8 cellular contexts compared by ENCODE assay signal in genomic region chr20:37202267-37202943, GRCh38. TPM values are rescaled to one million over a fixed set of nuclear protein-coding genes. Genes with fewer than 3 reads are reported as not detected.
DNase-seq lines count a peak whose midpoint lies in the region; ATAC-seq and TF ChIP-seq lines count a peak whose summit lies in the region.

No MANE protein-coding gene starts in this region.

- CTCF ChIA-PET in mammary epithelial cell (lab: Charles Lee; ENCODE audit: low non-redundant PET) = no interaction called here

- H3K27ac ChIP-seq in C4-2B (no peak overlapping the region), OCI-LY1 (ENCODE audit: low read depth, low read length, poor library complexity, severe bottlenecking) (no peak overlapping the region), mammary epithelial cell (ENCODE audit: insufficient read depth, low read depth, low read length) (peak overlapping the region; percentile 64), left lung (peak overlapping the region; percentile 65 to 67), upper lobe of right lung (peak overlapping the region; percentile 45)

- H3K36me3 ChIP-seq in OCI-LY1 (ENCODE audit: insufficient read depth, low read length) (peaks cover 95% of the 10 kb centered on the region), mammary epithelial cell (ENCODE audit: insufficient read depth, low read length) (peaks cover 44% of the 10 kb centered on the region), left lung (peaks cover 11 to 96% of the 10 kb centered on the region in 2 donors), upper lobe of right lung (peaks cover 95% of the 10 kb centered on the region)

- in situ Hi-C loops in mammary epithelial cell (cut with MboI; ENCODE audit: low sequenced_read_pairs in 2 of 2) = no loop called here

- no TSS peak for BruUV-seq in mammary epithelial cell (replicated peaks; lab: Mats Ljungman, UMichigan)

- DNase-seq in GOT3 (lab: John Stamatoyannopoulos, UW) (peak; percentile 31), mammary epithelial cell (peak; percentile 77), left lung (no peak), upper lobe of right lung (no peak)

- no peaks in the 10 kb centered on the region for H3F3A ChIP-seq in OCI-LY1 (ENCODE audit: insufficient read depth, low read length)

- H3K79me2 ChIP-seq in OCI-LY1 (ENCODE audit: insufficient read depth, low read length) = peaks cover 2% of the 10 kb centered on the region
- H3K79me2 ChIP-seq in mammary epithelial cell (ENCODE audit: insufficient read depth, low read length) = peaks cover 61% of the 10 kb centered on the region

- H3K9ac ChIP-seq in OCI-LY1 (ENCODE audit: low read length) (no peak overlapping the region), mammary epithelial cell (ENCODE audit: insufficient read depth, low read length) (no peak overlapping the region)

- WGBS in mammary epithelial cell (ENCODE audit: low coverage, missing lambda C conversion rate) = 64% methylated on average over 6 of the region's 6 CpGs

- peak; percentile 94 for ATAC-seq in left lung
- ATAC-seq in upper lobe of right lung = peak; percentile 90
- no peak for ATAC-seq in HG02981 (IDR thresholded peaks at IDR 0.05; ENCODE audit: unreplicated experiment)
- no peak for ATAC-seq in GM21529 (IDR thresholded peaks at IDR 0.05; ENCODE audit: unreplicated experiment)

- dilution Hi-C loops in mammary epithelial cell (cut with HindIII; ENCODE audit: low sequenced_read_pairs) = loop anchor here (5.0 kb wide), 1 partner anchor 50 kb away; no protein-coding TSS in a partner anchor

- TF ChIP-seq CTCF in C4-2B (conservative IDR thresholded peaks at IDR 0.05) (peak; percentile 91), OCI-LY1 (IDR thresholded peaks at IDR 0.05; ENCODE audit: low read length) (peak; percentile 67), mammary epithelial cell (conservative IDR thresholded peaks at IDR 0.05 in 1 of 2, IDR thresholded peaks at IDR 0.05 in 1 of 2; ENCODE audit: extremely low read depth in 1 of 2, insufficient read depth in 1 of 2, low read depth in 1 of 2, low read length in 2 of 2) (peak; percentile 80 to 88), left lung (IDR thresholded peaks at IDR 0.05) (peak; percentile 77 to 79), upper lobe of right lung (IDR thresholded peaks at IDR 0.05) (peak; percentile 81)

- H3K4me1 ChIP-seq in OCI-LY1 (ENCODE audit: insufficient read depth, low read length, severe bottlenecking) (no peaks in the 10 kb centered on the region), mammary epithelial cell (ENCODE audit: insufficient read depth, low read length) (peaks cover 7% of the 10 kb centered on the region), left lung (peaks cover 0 to 10% of the 10 kb centered on the region in 2 donors), upper lobe of right lung (peaks cover 10% of the 10 kb centered on the region)

- H3K27me3 ChIP-seq in OCI-LY1 (ENCODE audit: insufficient read depth, low read length) (no peaks in the 10 kb centered on the region), mammary epithelial cell (ENCODE audit: insufficient read depth, low read length) (no peaks in the 10 kb centered on the region), left lung (no peaks in the 10 kb centered on the region), upper lobe of right lung (no peaks in the 10 kb centered on the region)

- H3K9me3 ChIP-seq in OCI-LY1 (ENCODE audit: low read length) (no peaks in the 10 kb centered on the region), mammary epithelial cell (replicated peaks; ENCODE audit: insufficient read depth, low read length) (no peaks in the 10 kb centered on the region), left lung (no peaks in the 10 kb centered on the region), upper lobe of right lung (no peaks in the 10 kb centered on the region)

- intact Hi-C loops in mammary epithelial cell (cut with micrococcal nuclease) = loop anchor here (1.0 to 5.0 kb wide), 3 partner anchors 20 to 332 kb away; no protein-coding TSS in a partner anchor
- intact Hi-C loops in left lung (cut with DNase I) = no loop called here
- intact Hi-C loops in upper lobe of right lung (cut with DNase I) = no loop called here

- H4K20me1 ChIP-seq in OCI-LY1 (ENCODE audit: insufficient read depth, low read length) (0 out of 2 replicates have a peak, but pooled peaks cover 3% of the 10 kb centered on the region), mammary epithelial cell (ENCODE audit: insufficient read depth, low read length) (no peaks in the 10 kb centered on the region)

- no peak overlapping the region for H2AFZ ChIP-seq in OCI-LY1 (ENCODE audit: low read length)
- no peak overlapping the region for H2AFZ ChIP-seq in mammary epithelial cell (ENCODE audit: low read depth, low read length)

- H3K4me3 ChIP-seq in OCI-LY1 (ENCODE audit: low read depth, low read length, poor library complexity, severe bottlenecking) (no peak overlapping the region), mammary epithelial cell (replicated peaks in 1 of 3; ENCODE audit: insufficient read depth in 1 of 3, low read depth in 2 of 3, low read length in 3 of 3) (no peak overlapping the region), left lung (no peak overlapping the region), upper lobe of right lung (no peak overlapping the region)

- H3K4me2 ChIP-seq in OCI-LY1 (ENCODE audit: low read length) = no peak overlapping the region
- H3K4me2 ChIP-seq in mammary epithelial cell (ENCODE audit: insufficient read depth, low read depth, low read length) = peak overlapping the region; percentile 29

- H3K9me2 ChIP-seq in OCI-LY1 (ENCODE audit: low read depth, low read length) = no peaks in the 10 kb centered on the region

RNA-seq across cellular contexts. Expression of gene MROH8, which starts 23.1 kb away (rescaled TPM):
- 1 to 10 TPM in 1 of 2 donors, under 1 TPM in 1; 0.67 to 1.3 TPM for total RNA-seq in mammary epithelial cell
- polyA plus RNA-seq in mammary epithelial cell = 0.60 TPM
- polyA minus RNA-seq in mammary epithelial cell = not detected
- 1 to 10 TPM; 1.8 to 2.2 TPM for total RNA-seq in left lung
- total RNA-seq in upper lobe of right lung = 1.5 TPM

RNA-seq across cellular contexts. Expression of gene RPN2, which starts 23.3 kb away (rescaled TPM):
- total RNA-seq in mammary epithelial cell = 100 to 1,000 TPM; 157 to 181 TPM
- polyA plus RNA-seq in mammary epithelial cell = 342 TPM
- 124 TPM for polyA minus RNA-seq in mammary epithelial cell
- 100 to 1,000 TPM; 222 to 269 TPM for total RNA-seq in left lung
- total RNA-seq in upper lobe of right lung = 185 TPM

RNA-seq across cellular contexts. Expression of gene GHRH, which starts 59.2 kb away (rescaled TPM):
- total RNA-seq in mammary epithelial cell (not detected), left lung (not detected), upper lobe of right lung (not detected)
- not detected for polyA plus RNA-seq in mammary epithelial cell
- polyA minus RNA-seq in mammary epithelial cell = not detected

Comparison
In these comparisons a context has a peak if more than half of its experiments do, and no peak if none do; other contexts are left out.
1. H3K27ac ChIP-seq: peak in mammary epithelial cell (single experiment), left lung (2 of 2) and upper lobe of right lung (single experiment); none in C4-2B (single experiment) and OCI-LY1 (single experiment).
2. DNase-seq: peak in GOT3 (single experiment) and mammary epithelial cell (single experiment); none in left lung (0 of 2) and upper lobe of right lung (single experiment).
3. ATAC-seq: peak in left lung (single experiment) and upper lobe of right lung (single experiment); none in HG02981 (single experiment) and GM21529 (single experiment).
4. Peak in every context shown above with its lines, with median percentiles within 50 percentile points of each other: CTCF ChIP-seq.